Comparison of ENCODE assay signal across 8 cellular contexts in the genomic region with DNA sequence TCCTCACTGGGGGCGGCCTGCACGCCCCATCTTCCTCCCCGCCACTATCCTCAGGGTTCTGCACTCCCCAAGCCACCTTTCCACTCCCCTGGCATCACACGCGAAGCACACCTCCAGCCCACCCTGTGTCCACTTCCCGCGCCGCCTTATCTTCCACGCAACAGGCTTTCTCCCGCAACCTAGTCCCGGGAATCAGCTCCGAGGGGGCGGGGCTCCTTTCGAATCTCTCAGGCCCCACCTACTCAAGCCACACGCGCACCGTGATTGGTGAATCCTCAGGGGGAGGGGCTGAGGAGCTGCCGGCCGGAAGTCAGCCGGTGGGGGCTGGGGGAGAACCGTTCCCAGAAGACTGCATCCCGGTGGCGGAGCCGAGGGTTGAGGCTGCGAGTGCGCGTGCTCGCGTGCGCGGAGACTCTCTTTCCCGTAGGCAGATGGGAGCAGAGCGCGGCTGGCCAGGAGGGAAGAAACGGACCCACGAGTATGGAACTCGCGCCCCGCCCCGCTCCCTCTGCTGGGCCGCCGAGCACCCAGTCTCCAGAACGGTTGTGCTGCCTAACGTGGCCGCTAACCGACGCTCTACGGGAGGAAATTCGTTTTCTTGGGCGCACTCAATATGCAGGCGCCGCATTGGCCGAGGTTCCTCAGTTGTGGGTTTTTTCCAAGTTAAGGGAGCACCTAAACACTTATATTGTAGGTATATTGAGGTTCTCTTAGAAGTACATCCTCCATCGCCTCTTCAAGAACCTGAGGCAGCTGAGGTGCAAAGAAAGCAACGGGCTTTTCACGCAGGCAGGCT. TPM values are rescaled to one million over a fixed set of nuclear protein-coding genes. Genes with fewer than 3 reads are reported as not detected.
A peak's percentile ranks its signal among the peaks of the same experiment; 100 is the strongest.
DNase-seq lines count a peak whose midpoint lies in the region; ATAC-seq, FAIRE-seq and TF ChIP-seq lines count a peak whose summit lies in the region.

A gene (minus strand): TSS at position 194 of the 796 bp plus-strand sequence.

- peaks cover 20% of the 10 kb centered on the region for H3K36me3 ChIP-seq in endodermal cell (ENCODE audit: control insufficient read depth, insufficient read depth, low read length)

- H3K9ac ChIP-seq in endodermal cell (ENCODE audit: extremely low read depth, low read length, poor library complexity, severe bottlenecking): peak within 1 kb of the TSS; percentile 44

- peak within 1 kb of the TSS; percentile 5 for H3K27ac ChIP-seq in endodermal cell (ENCODE audit: low read depth, low read length)

- WGBS in endodermal cell (ENCODE audit: insufficient coverage in 1 of 2, insufficient read length in 1 of 2), 2 experiments: 2 to 16% methylated on average over 13 to 56 of the region's 56 CpGs

- H3K9me3 ChIP-seq in endodermal cell (ENCODE audit: control insufficient read depth, low read length): no peaks in the 10 kb centered on the region

- H3K36me3 Mint-ChIP-seq in activated CD8-positive, alpha-beta memory T cell treated with anti-CD3 and anti-CD28 coated beads, Interleukin-2, amount 10 ng/mL, durations not matched to agents 7 days and 5 days: peaks cover 15% of the 10 kb centered on the region
- H3K36me3 Mint-ChIP-seq in endodermal cell (ENCODE audit: low read depth): peaks cover 25% of the 10 kb centered on the region

- peaks cover 4% of the 10 kb centered on the region for H3K4me1 ChIP-seq in endodermal cell (ENCODE audit: control insufficient read depth, insufficient read depth, low read length)

- CTCF ChIA-PET in activated CD8-positive, alpha-beta memory T cell treated with anti-CD3 and anti-CD28 coated beads, Interleukin-2, amount 10 ng/mL, durations not matched to agents 7 days and 5 days (lab: Charles Lee): interaction anchor here (0.7 to 9.5 kb wide), 15 partner anchors 19 to 357 kb away, joined by 3 to 196 read pairs (median 3); a partner anchor contains a TSS

- peaks cover 25% of the 10 kb centered on the region for H3K4me1 Mint-ChIP-seq in activated CD8-positive, alpha-beta memory T cell treated with anti-CD3 and anti-CD28 coated beads, Interleukin-2, amount 10 ng/mL, durations not matched to agents 7 days and 5 days
- H3K4me1 Mint-ChIP-seq in endodermal cell: peaks cover 24% of the 10 kb centered on the region

- TF ChIP-seq CTCF in endodermal cell (conservative IDR thresholded peaks at IDR 0.05): peak; percentile 64

- H3K27me3 Mint-ChIP-seq in activated CD8-positive, alpha-beta memory T cell treated with anti-CD3 and anti-CD28 coated beads, Interleukin-2, amount 10 ng/mL, durations not matched to agents 7 days and 5 days: no peaks in the 10 kb centered on the region
- no peaks in the 10 kb centered on the region for H3K27me3 Mint-ChIP-seq in endodermal cell (ENCODE audit: insufficient read depth)

- H3K27ac Mint-ChIP-seq in activated CD8-positive, alpha-beta memory T cell treated with anti-CD3 and anti-CD28 coated beads, Interleukin-2, amount 10 ng/mL, durations not matched to agents 7 days and 5 days: peak within 1 kb of the TSS; percentile 96
- peak within 1 kb of the TSS; percentile 88 for H3K27ac Mint-ChIP-seq in endodermal cell

- in situ Hi-C loops in Caki2 (cut with HindIII; ENCODE audit: low pct_unique_long_range_greater_than_20kb, low sequenced_read_pairs): no loop called here

- FAIRE-seq in HTR-8/SVneo (lab: Jason Lieb, UNC): peak; percentile 51

- peak within 1 kb of the TSS; percentile 97 for H3K4me3 ChIP-seq in endodermal cell (ENCODE audit: low read length)

- peak within 1 kb of the TSS; percentile 98 for H3K4me3 Mint-ChIP-seq in activated CD8-positive, alpha-beta memory T cell treated with anti-CD3 and anti-CD28 coated beads, Interleukin-2, amount 10 ng/mL, durations not matched to agents 7 days and 5 days
- H3K4me3 Mint-ChIP-seq in endodermal cell: peak within 1 kb of the TSS; percentile 86

- DNase-seq in Caki2 (ENCODE audit: low read depth) (peak; percentile 90), HTR-8/SVneo (ENCODE audit: insufficient read length, low spot score) (peak; percentile 91), NOMO-1 treated with dmso at 0.1 percent for 144 hours (lab: John Stamatoyannopoulos, UW; ENCODE audit: unreplicated experiment) (peak; percentile 84), endodermal cell (peak; percentile 98), mesenteric fat pad (ENCODE audit: low spot score) (peak; percentile 97)
- DNase-seq in activated CD8-positive, alpha-beta memory T cell treated with anti-CD3 and anti-CD28 coated beads, Interleukin-2, amount 10 ng/mL, durations not matched to agents 7 days and 5 days: peak; percentile 94
- DNase-seq in stimulated activated CD8-positive, alpha-beta memory T cell treated with anti-CD3 and anti-CD28 coated beads, Interleukin-15, amount 100 ng/mL, for 24 hours (ENCODE audit: low read depth): peak; percentile 62

- no peaks in the 10 kb centered on the region for H3K9me3 Mint-ChIP-seq in activated CD8-positive, alpha-beta memory T cell treated with anti-CD3 and anti-CD28 coated beads, Interleukin-2, amount 10 ng/mL, durations not matched to agents 7 days and 5 days (ENCODE audit: low read depth)
- H3K9me3 Mint-ChIP-seq in endodermal cell: peaks cover 4% of the 10 kb centered on the region

- no peaks in the 10 kb centered on the region for H3K27me3 ChIP-seq in endodermal cell (ENCODE audit: control insufficient read depth, insufficient read depth, low read length, poor library complexity, severe bottlenecking)

- peak; percentile 87 for ATAC-seq in GM21367 (IDR thresholded peaks at IDR 0.05; ENCODE audit: unreplicated experiment)
- ATAC-seq in activated CD8-positive, alpha-beta memory T cell treated with anti-CD3 and anti-CD28 coated beads, Interleukin-2, amount 10 ng/mL, durations not matched to agents 7 days and 5 days: peak; percentile 97

RNA-seq across cellular contexts. Expression of the gene that starts here (rescaled TPM):
- 21.8 and 27.6 TPM in 2 replicates for total RNA-seq in Caki2 (2014; rRNA removed; shearing (Covaris generic); ENCODE audit: low replicate concordance)
- 10 to 100 TPM; 19.6 to 36.1 TPM for total RNA-seq in activated CD8-positive, alpha-beta memory T cell treated with anti-CD3 and anti-CD28 coated beads, Interleukin-2, amount 10 ng/mL, durations not matched to agents 7 days and 5 days
- total RNA-seq in endodermal cell (10 to 100 TPM; 38.5 to 72.7 TPM), mesenteric fat pad (0.90 TPM)
- 91.5 TPM for polyA plus RNA-seq in endodermal cell (2013, experiment 1 of 2)
- 92.2 TPM for polyA plus RNA-seq in endodermal cell (2013, experiment 2 of 2)

Comparison
In these comparisons a context has a peak if more than half of its experiments do, and no peak if none do; other contexts are left out.
1. Peak in every context shown above with its lines: DNase-seq, ATAC-seq, H3K4me3 ChIP-seq and H3K27ac ChIP-seq.
2. RNA of the gene that starts here (total RNA-seq): 38.5 to 72.7 TPM in endodermal cell, 19.6 to 36.1 TPM in activated CD8-positive, alpha-beta memory T cell treated with anti-CD3 and anti-CD28 coated beads, Interleukin-2, amount 10 ng/mL, durations not matched to agents 7 days and 5 days and 21.8 to 27.6 TPM in Caki2; 0.90 TPM in mesenteric fat pad (single experiment); every median in the first group is over 10 times any median in the second.
3. Peak in DNase-seq in mesenteric fat pad; RNA of the gene not detected or under 1 TPM.